ENCODE assay signal across 8 cellular contexts in genomic region chr21:15729346-15729673, GRCh38. TPM values are rescaled to one million over a fixed set of nuclear protein-coding genes. Genes with fewer than 3 reads are reported as not detected.
DNase-seq lines count a peak whose midpoint lies in the region; ATAC-seq and TF ChIP-seq lines count a peak whose summit lies in the region.

No MANE protein-coding gene starts in this region.

- H3K27ac Mint-ChIP-seq in activated T-cell treated with anti-CD3 and anti-CD28 coated beads, Interleukin-2, amount 50 U/mL, for 72 hours: peak overlapping the region; percentile 60

- DNase-seq in activated T-cell treated with anti-CD3 and anti-CD28 coated beads, Interleukin-2, amount 50 U/mL, for 72 hours: no peak
- no peak for DNase-seq in activated T-cell treated with anti-CD3 and anti-CD28 coated beads, Interleukin-2, amount 50 U/mL, for 1 hour
- DNase-seq in body of pancreas (no peak), lung (ENCODE audit: low spot score) (no peak), transverse colon (no peak), NCI-H510A treated with DMSO at 0.1 percent for 48 hours (lab: John Stamatoyannopoulos, UW) (no peak), SW480 (ENCODE audit: low spot score) (no peak)

- H3K9me3 ChIP-seq in body of pancreas (no peaks in the 10 kb centered on the region), lung (ENCODE audit: control insufficient read depth in 2 of 2, insufficient read depth in 1 of 2, low read length in 1 of 2) (no peaks in the 10 kb centered on the region), transverse colon (no peaks in the 10 kb centered on the region)

- peak overlapping the region; percentile 88 to 97 (median 96) for H3K27ac ChIP-seq in body of pancreas
- H3K27ac ChIP-seq in lung (ENCODE audit: low read depth in 1 of 2, low read length in 1 of 2): peak overlapping the region; percentile 72 to 91
- peak overlapping the region; percentile 96 to 99 (median 96) for H3K27ac ChIP-seq in transverse colon

- TF ChIP-seq EP300 in transverse colon (IDR thresholded peaks at IDR 0.05; ENCODE audit: low read depth): no peak

- peaks cover 29% of the 10 kb centered on the region for H3K4me1 Mint-ChIP-seq in activated T-cell treated with anti-CD3 and anti-CD28 coated beads, Interleukin-2, amount 50 U/mL, for 72 hours (ENCODE audit: low read depth)

- ATAC-seq in activated T-cell treated with anti-CD3 and anti-CD28 coated beads, Interleukin-2, amount 50 U/mL, for 72 hours (replicated peaks in 1 of 2): no peak
- ATAC-seq in body of pancreas (no peak), lung (ENCODE audit: insufficient read depth, low FRiP score) (peak; percentile 1), GM18909 (IDR thresholded peaks at IDR 0.05; ENCODE audit: poor library complexity, unreplicated experiment) (no peak)

- in situ Hi-C loops in transverse colon (cut with MboI; ENCODE audit: low pct_ligation_motif_present in 1 of 4, low pct_unique_long_range_greater_than_20kb in 1 of 4, low sequenced_read_pairs in 3 of 4): loop anchor here in 1 of 4 donors (25.0 kb wide), 1 partner anchor 667 kb away; the partner anchor contains the start of gene NRIP1

- TF ChIP-seq POLR2A in body of pancreas (IDR thresholded peaks at IDR 0.05): peak in 1 of 3 donors; percentile 59
- TF ChIP-seq POLR2A in transverse colon (IDR thresholded peaks at IDR 0.05): no peak

- 0 to 1% methylated on average over 11 of the region's 11 CpGs for whole genome bisulfite sequencing in body of pancreas, 2 donors
- WGBS in lung, 2 donors: 3 to 8% methylated on average over 11 of the region's 11 CpGs
- 3 to 6% methylated on average over 9 to 11 of the region's 11 CpGs for WGBS in transverse colon (ENCODE audit: low coverage in 1 of 2), 2 donors

- TF ChIP-seq CTCF in body of pancreas (IDR thresholded peaks at IDR 0.05) (no peak), lung (IDR thresholded peaks at IDR 0.05; ENCODE audit: control extremely low read depth, extremely low read depth) (no peak), transverse colon (IDR thresholded peaks at IDR 0.05) (no peak)

- H3K36me3 ChIP-seq in body of pancreas (replicated peaks in 1 of 2; ENCODE audit: insufficient read depth in 1 of 2, low read depth in 2 of 2) (no peaks in the 10 kb centered on the region), lung (ENCODE audit: control insufficient read depth in 2 of 2, insufficient read depth in 2 of 2, low read length in 2 of 2) (no peaks in the 10 kb centered on the region), transverse colon (no peaks in the 10 kb centered on the region)

- H3K27me3 ChIP-seq in body of pancreas (no peaks in the 10 kb centered on the region), lung (ENCODE audit: control insufficient read depth, insufficient read depth) (no peaks in the 10 kb centered on the region), transverse colon (no peaks in the 10 kb centered on the region)

- intact Hi-C loops in body of pancreas (cut with DNase I) (no loop called here), transverse colon (cut with DNase I; ENCODE audit: low total_unique reads) (no loop called here)

- peak overlapping the region; percentile 75 to 82 for H3K4me3 Mint-ChIP-seq in activated T-cell treated with anti-CD3 and anti-CD28 coated beads, Interleukin-2, amount 50 U/mL, for 72 hours

- no peaks in the 10 kb centered on the region for H3K9me3 Mint-ChIP-seq in activated T-cell treated with anti-CD3 and anti-CD28 coated beads, Interleukin-2, amount 50 U/mL, for 72 hours

- peaks cover 24% of the 10 kb centered on the region for H3K4me1 ChIP-seq in body of pancreas
- H3K4me1 ChIP-seq in lung (ENCODE audit: control insufficient read depth in 2 of 2, insufficient read depth in 2 of 2, low read length in 2 of 2): peaks cover 2 to 7% of the 10 kb centered on the region in 2 donors
- peaks cover 5 to 36% (median 21%) of the 10 kb centered on the region in 4 donors for H3K4me1 ChIP-seq in transverse colon

- H3K27me3 Mint-ChIP-seq in activated T-cell treated with anti-CD3 and anti-CD28 coated beads, Interleukin-2, amount 50 U/mL, for 72 hours (ENCODE audit: low read depth): peaks cover 6% of the 10 kb centered on the region

- H3K36me3 Mint-ChIP-seq in activated T-cell treated with anti-CD3 and anti-CD28 coated beads, Interleukin-2, amount 50 U/mL, for 72 hours (ENCODE audit: insufficient read depth in 2 of 2): peaks cover 3 to 6% of the 10 kb centered on the region in 2 donors

- H3K4me3 ChIP-seq in body of pancreas (peak overlapping the region in 1 of 2 donors; percentile 14), lung (peak overlapping the region; percentile 42), transverse colon (peak overlapping the region; percentile 31 to 88 (median 84))

RNA-seq across cellular contexts. Expression of gene USP25, which starts 0.5 kb away (rescaled TPM):
- 10 to 100 TPM; 37.4 to 37.6 TPM for total RNA-seq in activated T-cell treated with anti-CD3 and anti-CD28 coated beads, Interleukin-2, amount 50 U/mL, for 72 hours
- total RNA-seq in body of pancreas (10 to 100 TPM; 31.4 to 37.9 TPM), lung (100 to 1,000 TPM in 1 of 2 donors, 10 to 100 TPM in 1; 47.2 to 148 TPM), transverse colon (100 to 1,000 TPM in 1 of 4 donors, 10 to 100 TPM in 3; 37.4 to 107 (median 69.2) TPM)
- 10 to 100 TPM; 14.6 to 17.0 TPM for polyA plus RNA-seq in lung
